Comparison of ENCODE assay signal across 2 cellular contexts in the genomic region with DNA sequence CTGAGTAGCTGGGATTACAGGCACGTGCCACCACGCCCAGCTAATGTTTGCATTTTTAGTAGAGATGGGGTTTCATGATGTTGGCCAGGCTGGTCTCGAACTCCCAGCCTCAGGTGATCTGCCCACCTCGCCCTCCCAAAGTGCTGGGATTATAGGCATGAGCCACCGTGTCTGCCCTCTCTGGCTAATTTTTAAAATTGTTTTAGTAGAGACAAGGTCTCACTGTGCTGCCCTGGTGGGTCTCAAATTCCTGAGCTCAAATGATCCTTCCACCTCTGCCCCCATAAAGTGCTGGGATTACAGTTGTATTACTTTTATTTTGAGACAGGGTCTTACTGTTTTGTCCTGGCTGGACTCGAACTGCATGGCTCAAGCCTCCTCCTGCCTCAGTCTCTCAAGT. TPM values are rescaled to one million over a fixed set of nuclear protein-coding genes. Genes with fewer than 3 reads are reported as not detected.
"Had no signal": no experiment of that assay in that cellular context is flagged by ENCODE, and none has a peak within 500 bp of the region (broad histone marks: within the 10 kb centered on the region; RNA-seq: fewer than 3 reads in every experiment).

No MANE protein-coding gene starts in this region.

RNA-seq across cellular contexts. Expression of a gene that starts 13.0 kb away (rescaled TPM):
- total RNA-seq: H1 had no signal
- polyA plus RNA-seq: GM23338 had no signal
